18 cellular contexts compared by ENCODE assay signal in genomic region chr10:600876-601275, GRCh38.
DNase-seq lines count a peak whose midpoint lies in the region; ATAC-seq and TF ChIP-seq lines count a peak whose summit lies in the region.
"Had no signal": no experiment of that assay in that cellular context is flagged by ENCODE, and none has a peak within 500 bp of the region (broad histone marks: within the 10 kb centered on the region; RNA-seq: fewer than 3 reads in every experiment).

No MANE protein-coding gene starts in this region.

- H3K36me3 ChIP-seq in mesodermal cell (ENCODE audit: control insufficient read depth, insufficient read depth, low read length) = no peaks in the 10 kb centered on the region
- H3K36me3 ChIP-seq: adrenal gland had no signal

- no peaks in the 10 kb centered on the region for H3K36me3 Mint-ChIP-seq in stimulated activated memory B cell treated with anti-CD40 and anti-IgM and Interleukin-4, amounts not matched to agents 10 μg/mL and 1 μg/mL and 100 μg/mL, for 72 hours
- H3K36me3 Mint-ChIP-seq: type B pancreatic cell had no signal

- peak overlapping the region; percentile 49 for H3K27ac ChIP-seq in mesodermal cell (ENCODE audit: low read depth, low read length, severe bottlenecking)
- H3K27ac ChIP-seq: adrenal gland, epithelial cell of prostate had no signal

- DNase-seq in AG10803 (ENCODE audit: low read depth) (peak; percentile 39), NCI-H1105 treated with DMSO at 0.1 percent for 48 hours (lab: John Stamatoyannopoulos, UW) (peak; percentile 44), astrocyte of the hippocampus (ENCODE audit: low read depth, low spot score) (peak; percentile 86), iPS-NIHi7 (ENCODE audit: extremely low spot score) (no peak), activated gamma-delta T cell (lab: John Stamatoyannopoulos, UW) (no peak), GM19240 (ENCODE audit: insufficient read length, low spot score) (no peak)
- DNase-seq: activated CD4-positive, alpha-beta memory T cell treated with anti-CD3 and anti-CD28 coated beads, Interleukin-2, amount 10 ng/mL, durations not matched to agents 7 days and 5 days; adrenal gland; COR-L47; GF-D8; KBM-7; NCI-H1417 treated with DMSO at 0.1 percent for 48 hours; NCI-H748 treated with DMSO at 0.1 percent for 48 hours; stimulated activated CD4-positive, alpha-beta T cell treated with anti-CD3 and anti-CD28 coated beads, Interleukin-4, amount 100 ng/mL, for 4 hours had no signal

- no peaks in the 10 kb centered on the region for H3K9me3 Mint-ChIP-seq in stimulated activated memory B cell treated with anti-CD40 and anti-IgM and Interleukin-4, amounts not matched to agents 10 μg/mL and 1 μg/mL and 100 μg/mL, for 72 hours
- H3K9me3 Mint-ChIP-seq: activated CD4-positive, alpha-beta memory T cell treated with anti-CD3 and anti-CD28 coated beads, Interleukin-2, amount 10 ng/mL, durations not matched to agents 7 days and 5 days; type B pancreatic cell had no signal

- H3K4me1 Mint-ChIP-seq in stimulated activated memory B cell treated with anti-CD40 and anti-IgM and Interleukin-4, amounts not matched to agents 10 μg/mL and 1 μg/mL and 100 μg/mL, for 72 hours = no peaks in the 10 kb centered on the region
- H3K4me1 Mint-ChIP-seq: activated CD4-positive, alpha-beta memory T cell treated with anti-CD3 and anti-CD28 coated beads, Interleukin-2, amount 10 ng/mL, durations not matched to agents 7 days and 5 days had no signal

- H3K4me3 ChIP-seq in AG10803 (ENCODE audit: low read length) = no peak overlapping the region
- no peak overlapping the region for H3K4me3 ChIP-seq in mesodermal cell (ENCODE audit: extremely low read depth, insufficient read depth, low read length, poor library complexity, severe bottlenecking)
- H3K4me3 ChIP-seq: adrenal gland had no signal

- peaks cover 54% of the 10 kb centered on the region for H3K4me1 ChIP-seq in mesodermal cell (ENCODE audit: control insufficient read depth, insufficient read depth, low read length, poor library complexity, severe bottlenecking)

- WGBS in mesodermal cell (ENCODE audit: insufficient coverage in 2 of 2), 2 experiments = 97 to 98% methylated on average over 4 of the region's 5 CpGs

- no peak for ATAC-seq in stimulated activated memory B cell treated with anti-CD40 and anti-IgM and Interleukin-4, amounts not matched to agents 10 μg/mL and 1 μg/mL and 100 μg/mL, for 72 hours

- H3K4me3 Mint-ChIP-seq in stimulated activated memory B cell treated with anti-CD40 and anti-IgM and Interleukin-4, amounts not matched to agents 10 μg/mL and 1 μg/mL and 100 μg/mL, for 72 hours = no peak overlapping the region
- H3K4me3 Mint-ChIP-seq: activated CD4-positive, alpha-beta memory T cell treated with anti-CD3 and anti-CD28 coated beads, Interleukin-2, amount 10 ng/mL, durations not matched to agents 7 days and 5 days; type B pancreatic cell had no signal

- no peak for TF ChIP-seq CTCF in AG10803 (conservative IDR thresholded peaks at IDR 0.05; ENCODE audit: low read length)

- H3K9me3 ChIP-seq in mesodermal cell (ENCODE audit: control insufficient read depth, low read length) = no peaks in the 10 kb centered on the region
- H3K9me3 ChIP-seq: adrenal gland had no signal

- no peak overlapping the region for H3K27ac Mint-ChIP-seq in stimulated activated memory B cell treated with anti-CD40 and anti-IgM and Interleukin-4, amounts not matched to agents 10 μg/mL and 1 μg/mL and 100 μg/mL, for 72 hours
- H3K27ac Mint-ChIP-seq: activated CD4-positive, alpha-beta memory T cell treated with anti-CD3 and anti-CD28 coated beads, Interleukin-2, amount 10 ng/mL, durations not matched to agents 7 days and 5 days; type B pancreatic cell had no signal

- H3K27me3 Mint-ChIP-seq in stimulated activated memory B cell treated with anti-CD40 and anti-IgM and Interleukin-4, amounts not matched to agents 10 μg/mL and 1 μg/mL and 100 μg/mL, for 72 hours = peaks cover 44% of the 10 kb centered on the region
- H3K27me3 Mint-ChIP-seq: activated CD4-positive, alpha-beta memory T cell treated with anti-CD3 and anti-CD28 coated beads, Interleukin-2, amount 10 ng/mL, durations not matched to agents 7 days and 5 days; type B pancreatic cell had no signal

Comparison
In these comparisons a context has a peak if more than half of its experiments do, and no peak if none do; other contexts are left out.
1. DNase-seq: peak in AG10803 (single experiment), NCI-H1105 treated with DMSO at 0.1 percent for 48 hours (single experiment) and astrocyte of the hippocampus (single experiment); none in iPS-NIHi7 (single experiment), activated gamma-delta T cell (single experiment) and GM19240 (single experiment).